Comparison of ENCODE assay signal across 10 cellular contexts in the genomic region with DNA sequence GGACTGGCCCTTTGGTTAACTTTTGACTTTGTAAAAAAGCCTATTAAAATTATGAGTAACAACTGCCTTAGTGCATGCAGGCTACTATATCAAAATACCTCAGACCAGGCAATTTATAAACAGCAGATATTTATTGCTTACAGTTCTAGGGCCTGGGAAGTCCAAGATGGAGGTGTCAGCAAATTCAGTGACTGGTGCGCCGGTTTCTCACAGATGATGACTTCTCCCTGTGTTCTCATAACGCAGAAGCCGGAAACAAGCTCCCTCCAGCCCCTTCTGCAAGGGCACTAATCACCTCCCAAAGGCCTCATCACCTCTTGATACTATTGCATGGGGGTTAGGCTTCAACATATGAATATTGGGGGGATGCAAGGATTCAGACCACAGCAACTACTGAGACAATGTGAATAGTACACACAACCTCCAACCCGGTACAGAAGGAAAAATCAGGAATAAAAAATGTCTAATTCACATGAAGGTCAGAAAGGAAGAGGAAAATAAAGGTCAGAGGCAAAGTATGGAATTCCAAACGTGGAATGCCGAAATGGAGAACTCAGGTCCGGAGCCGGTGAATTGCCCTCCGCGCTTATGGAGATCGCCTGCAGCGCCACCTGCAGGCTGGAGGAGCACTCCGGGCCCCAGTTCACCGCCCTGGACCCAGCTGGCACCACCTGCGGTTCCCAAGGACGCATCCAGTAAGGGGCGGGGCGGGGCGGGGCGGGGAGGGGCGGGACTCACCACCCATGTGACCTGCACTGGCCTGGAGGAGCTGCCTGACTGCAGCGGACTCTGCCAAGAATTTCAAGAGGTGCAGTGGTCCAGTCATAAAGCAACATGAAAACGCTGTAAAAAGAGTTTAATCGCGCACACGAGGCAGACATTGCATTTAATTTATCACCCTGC.
A peak's percentile ranks its signal among the peaks of the same experiment; 100 is the strongest.
DNase-seq lines count a peak whose midpoint lies in the region; ATAC-seq, FAIRE-seq and TF ChIP-seq lines count a peak whose summit lies in the region.
"Had no signal": no experiment of that assay in that cellular context is flagged by ENCODE, and none has a peak within 500 bp of the region (broad histone marks: within the 10 kb centered on the region; RNA-seq: fewer than 3 reads in every experiment).

No MANE protein-coding gene starts in this region.

- H3K4me2 ChIP-seq in trophoblast cell (ENCODE audit: low read length) = no peak overlapping the region

- TF ChIP-seq CTCF in endothelial cell (IDR thresholded peaks at IDR 0.05; ENCODE audit: unreplicated experiment) = peak; percentile 73

- no peak overlapping the region for H3K4me3 Mint-ChIP-seq in endothelial cell (ENCODE audit: unreplicated experiment)
- H3K4me3 Mint-ChIP-seq: memory B cell had no signal

- no peak overlapping the region for H3K4me3 ChIP-seq in trophoblast cell (ENCODE audit: low read depth, low read length)

- FAIRE-seq in RCC 7860 (lab: Jason Lieb, UNC) = no peak
- FAIRE-seq: A204.1 had no signal

- H2AFZ ChIP-seq in trophoblast cell (ENCODE audit: insufficient read depth, low read length, poor library complexity) = no peak overlapping the region

- no peaks in the 10 kb centered on the region for H3K27me3 ChIP-seq in trophoblast cell (ENCODE audit: insufficient read depth, low read length)

- no peak overlapping the region for H3K18ac ChIP-seq in trophoblast cell (ENCODE audit: low read length)

- no peaks in the 10 kb centered on the region for H3K36me3 ChIP-seq in trophoblast cell (ENCODE audit: control insufficient read depth in 1 of 2, insufficient read depth in 2 of 2, low read length in 2 of 2)

- H3K4ac ChIP-seq in trophoblast cell (ENCODE audit: low read depth, low read length) = no peak overlapping the region

- DNase-seq in DMS 273 (lab: John Stamatoyannopoulos, UW; ENCODE audit: unreplicated experiment) (peak; percentile 38), DMS 273 treated with DMSO at 0.1 percent for 48 hours (lab: John Stamatoyannopoulos, UW) (no peak), NCI-H526 (lab: John Stamatoyannopoulos, UW) (peak; percentile 85 to 96), endothelial cell (ENCODE audit: low spot score) (peak; percentile 76), trophoblast cell (peak; percentile 9), HPDE6-E6E7 (ENCODE audit: extremely low spot score) (no peak), RCC 7860 (ENCODE audit: low spot score) (no peak)

- H3K9me3 Mint-ChIP-seq in endothelial cell (ENCODE audit: unreplicated experiment) = no peaks in the 10 kb centered on the region

- no peak overlapping the region for H2AK5ac ChIP-seq in trophoblast cell (ENCODE audit: low read length)

- no peaks in the 10 kb centered on the region for H3K79me2 ChIP-seq in trophoblast cell (ENCODE audit: control insufficient read depth, insufficient read depth, low read length, poor library complexity)

- H4K91ac ChIP-seq in trophoblast cell (ENCODE audit: low read depth, low read length) = no peak overlapping the region

- no peak overlapping the region for H3K9ac ChIP-seq in trophoblast cell (ENCODE audit: low read length)

- no CpG with 5 or more reads among the region's 27 CpGs for WGBS in trophoblast cell (ENCODE audit: extremely low coverage, insufficient coverage, insufficient read length)

- no peaks in the 10 kb centered on the region for H3K79me1 ChIP-seq in trophoblast cell (ENCODE audit: low read length)

- peaks cover 5% of the 10 kb centered on the region for H3K36me3 Mint-ChIP-seq in endothelial cell (ENCODE audit: low read depth, unreplicated experiment)

- H3K27ac ChIP-seq in trophoblast cell (ENCODE audit: low read depth, low read length) = no peak overlapping the region

- no peak overlapping the region for H3K23ac ChIP-seq in trophoblast cell (ENCODE audit: low read length)

- peaks cover 2% of the 10 kb centered on the region for H3K4me1 Mint-ChIP-seq in endothelial cell (ENCODE audit: unreplicated experiment)

- H4K12ac ChIP-seq in trophoblast cell (ENCODE audit: low read depth, low read length) = no peak overlapping the region

- H2BK120ac ChIP-seq in trophoblast cell (ENCODE audit: insufficient read depth, low read length, poor library complexity) = no peak overlapping the region

- peaks cover 0 to 3% of the 10 kb centered on the region in 2 experiments for H3K4me1 ChIP-seq in trophoblast cell (ENCODE audit: control insufficient read depth in 1 of 2, insufficient read depth in 2 of 2, low read length in 2 of 2)

- H3K14ac ChIP-seq in trophoblast cell (ENCODE audit: low read length) = no peak overlapping the region

- no peak for ATAC-seq in HG03439 (IDR thresholded peaks at IDR 0.05; ENCODE audit: unreplicated experiment)

- H2BK5ac ChIP-seq in trophoblast cell (ENCODE audit: low read depth, low read length, poor library complexity) = no peak overlapping the region

- no peak overlapping the region for H2BK12ac ChIP-seq in trophoblast cell (ENCODE audit: low read length)

- no peak overlapping the region for H3K27ac Mint-ChIP-seq in endothelial cell (ENCODE audit: unreplicated experiment)
- H3K27ac Mint-ChIP-seq: memory B cell had no signal

- H3K27me3 Mint-ChIP-seq in endothelial cell (ENCODE audit: unreplicated experiment) = peaks cover 6% of the 10 kb centered on the region

- no peak overlapping the region for H4K8ac ChIP-seq in trophoblast cell (ENCODE audit: low read depth, low read length)

- no peaks in the 10 kb centered on the region for H3K9me3 ChIP-seq in trophoblast cell (ENCODE audit: insufficient read depth, low read depth, low read length)

Comparison
In these comparisons a context has a peak if more than half of its experiments do, and no peak if none do; other contexts are left out.
1. DNase-seq: peak in DMS 273 (single experiment), NCI-H526 (2 of 2), endothelial cell (single experiment) and trophoblast cell (2 of 2); none in DMS 273 treated with DMSO at 0.1 percent for 48 hours (single experiment), HPDE6-E6E7 (single experiment) and RCC 7860 (single experiment).